Comparison of ENCODE assay signal across 33 cellular contexts in the genomic region with DNA sequence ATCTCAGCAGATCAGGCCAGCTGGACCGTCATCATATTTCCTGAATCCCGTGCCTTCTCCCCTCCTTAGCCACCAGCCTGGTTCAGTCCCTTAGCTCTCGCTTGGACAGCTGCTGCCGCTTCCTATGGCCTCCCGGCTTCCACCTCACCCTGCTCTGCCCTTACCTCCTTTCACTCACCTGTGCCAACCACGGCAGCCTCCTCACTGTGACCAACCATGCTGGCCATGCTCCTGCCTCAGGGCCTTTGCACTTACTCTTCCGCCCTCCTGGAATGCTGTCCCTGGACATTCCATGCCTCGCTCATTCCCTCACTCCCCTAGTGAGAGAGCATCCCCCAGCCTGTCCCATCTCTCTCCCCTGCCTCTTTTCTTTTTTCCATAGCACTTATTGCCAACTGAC. TPM values are rescaled to one million over a fixed set of nuclear protein-coding genes. Genes with fewer than 3 reads are reported as not detected.
DNase-seq lines count a peak whose midpoint lies in the region; ATAC-seq and TF ChIP-seq lines count a peak whose summit lies in the region.
"Had no signal": no experiment of that assay in that cellular context is flagged by ENCODE, and none has a peak within 500 bp of the region (broad histone marks: within the 10 kb centered on the region; RNA-seq: fewer than 3 reads in every experiment).

No MANE protein-coding gene starts in this region.

- POLR2A ChIA-PET in WTC11 (lab: Charles Lee): no interaction called here
- POLR2A ChIA-PET in activated CD4-positive, alpha-beta T cell treated with anti-CD3 and anti-CD28 coated beads, Interleukin-2, amount 10 ng/mL, durations not matched to agents 7 days and 5 days (lab: Charles Lee): no interaction called here

- in situ Hi-C loops in gastrocnemius medialis (cut with MboI; ENCODE audit: low sequenced_read_pairs in 4 of 4): no loop called here

- H3K4me3 Mint-ChIP-seq in WTC11 (no peak overlapping the region), nephron (peak overlapping the region in 2 of 3 experiments; percentile 23 to 32)
- H3K4me3 Mint-ChIP-seq in activated CD4-positive, alpha-beta T cell treated with anti-CD3 and anti-CD28 coated beads, Interleukin-2, amount 10 ng/mL, durations not matched to agents 7 days and 5 days: no peak overlapping the region
- H3K4me3 Mint-ChIP-seq: activated CD4-positive, alpha-beta T cell treated with anti-CD3 and anti-CD28 coated beads, Interleukin-2, amount 10 ng/mL, durations not matched to agents 24 days and 14 days; neural crest cell; stimulated activated memory B cell treated with anti-CD40 and anti-IgM and Interleukin-4, amounts not matched to agents 10 μg/mL and 1 μg/mL and 100 μg/mL, for 72 hours had no signal

- H3K4me1 Mint-ChIP-seq in WTC11 (peaks cover 8% of the 10 kb centered on the region), nephron (peaks cover 34% of the 10 kb centered on the region)
- H3K4me1 Mint-ChIP-seq in activated CD4-positive, alpha-beta T cell treated with anti-CD3 and anti-CD28 coated beads, Interleukin-2, amount 10 ng/mL, durations not matched to agents 7 days and 5 days: no peaks in the 10 kb centered on the region
- H3K4me1 Mint-ChIP-seq: activated CD4-positive, alpha-beta T cell treated with anti-CD3 and anti-CD28 coated beads, Interleukin-2, amount 10 ng/mL, durations not matched to agents 24 days and 14 days; stimulated activated memory B cell treated with anti-CD40 and anti-IgM and Interleukin-4, amounts not matched to agents 10 μg/mL and 1 μg/mL and 100 μg/mL, for 72 hours had no signal

- TF ChIP-seq POLR2A in gastrocnemius medialis (IDR thresholded peaks at IDR 0.05): no peak

- DNase-seq in cardiac septum (ENCODE audit: low spot score) (peak; percentile 64), Right ventricle myocardium inferior (ENCODE audit: missing footprints) (no peak), WTC11 (ENCODE audit: low spot score) (no peak), gastrocnemius medialis (peak in 1 of 2 donors; percentile 11)
- no peak for DNase-seq in activated CD4-positive, alpha-beta T cell treated with anti-CD3 and anti-CD28 coated beads, Interleukin-2, amount 10 ng/mL, durations not matched to agents 7 days and 5 days
- DNase-seq in activated CD4-positive, alpha-beta T cell treated with anti-CD3 and anti-CD28 coated beads for 48 hours: no peak
- DNase-seq: activated CD4-positive, alpha-beta T cell treated with anti-CD3 and anti-CD28 coated beads, Interleukin-2, amount 10 ng/mL, durations not matched to agents 24 days and 14 days; activated naive CD4-positive, alpha-beta T cell treated with Interleukin-2 at 50 U/mL for 16 hours; activated T-cell treated with anti-CD3 and anti-CD28 coated beads, Interleukin-2, amount 50 U/mL, for 48 hours; body of pancreas; DND-41; esophagus squamous epithelium; foreskin keratinocyte; GM23248; mammary epithelial cell; NCI-H1092; NCI-H1694 treated with DMSO at 0.1 percent for 48 hours; NCI-H2171; NCI-H82; T1000 had no signal

- no peak overlapping the region for H3K4me3 ChIP-seq in gastrocnemius medialis
- H3K4me3 ChIP-seq: A549, body of pancreas, esophagus squamous epithelium, GM23248, K562, Peyer's patch, SJSA1 had no signal

- no peaks in the 10 kb centered on the region for H3K36me3 Mint-ChIP-seq in WTC11
- H3K36me3 Mint-ChIP-seq in nephron (ENCODE audit: low read depth): no peaks in the 10 kb centered on the region
- no peaks in the 10 kb centered on the region for H3K36me3 Mint-ChIP-seq in activated CD4-positive, alpha-beta T cell treated with anti-CD3 and anti-CD28 coated beads, Interleukin-2, amount 10 ng/mL, durations not matched to agents 7 days and 5 days (ENCODE audit: low read depth)
- H3K36me3 Mint-ChIP-seq: stimulated activated memory B cell treated with anti-CD40 and anti-IgM and Interleukin-4, amounts not matched to agents 10 μg/mL and 1 μg/mL and 100 μg/mL, for 72 hours had no signal

- peaks cover 0 to 43% of the 10 kb centered on the region in 2 donors for H3K36me3 ChIP-seq in gastrocnemius medialis
- H3K36me3 ChIP-seq: esophagus squamous epithelium, Peyer's patch, SJSA1 had no signal

- no peaks in the 10 kb centered on the region for H3K9me3 Mint-ChIP-seq in WTC11
- no peaks in the 10 kb centered on the region for H3K9me3 Mint-ChIP-seq in nephron
- H3K9me3 Mint-ChIP-seq in activated CD4-positive, alpha-beta T cell treated with anti-CD3 and anti-CD28 coated beads, Interleukin-2, amount 10 ng/mL, durations not matched to agents 7 days and 5 days: no peaks in the 10 kb centered on the region
- H3K9me3 Mint-ChIP-seq: activated CD4-positive, alpha-beta T cell treated with anti-CD3 and anti-CD28 coated beads, Interleukin-2, amount 10 ng/mL, durations not matched to agents 24 days and 14 days; neural crest cell; stimulated activated memory B cell treated with anti-CD40 and anti-IgM and Interleukin-4, amounts not matched to agents 10 μg/mL and 1 μg/mL and 100 μg/mL, for 72 hours had no signal

- CTCF ChIA-PET in WTC11 (lab: Charles Lee): interaction anchor here (2.3 to 4.9 kb wide), 3 partner anchors 11 to 28 kb away, joined by 10 to 21 read pairs (median 15); no protein-coding TSS in a partner anchor
- CTCF ChIA-PET in activated CD4-positive, alpha-beta T cell treated with anti-CD3 and anti-CD28 coated beads, Interleukin-2, amount 10 ng/mL, durations not matched to agents 7 days and 5 days (lab: Charles Lee): no interaction called here

- no peak overlapping the region for H3K27ac Mint-ChIP-seq in WTC11
- H3K27ac Mint-ChIP-seq in nephron: peak overlapping the region in 1 of 3 experiments; percentile 3
- no peak overlapping the region for H3K27ac Mint-ChIP-seq in activated CD4-positive, alpha-beta T cell treated with anti-CD3 and anti-CD28 coated beads, Interleukin-2, amount 10 ng/mL, durations not matched to agents 7 days and 5 days
- H3K27ac Mint-ChIP-seq: activated CD4-positive, alpha-beta T cell treated with anti-CD3 and anti-CD28 coated beads, Interleukin-2, amount 10 ng/mL, durations not matched to agents 24 days and 14 days; progenitor cell of endocrine pancreas; stimulated activated memory B cell treated with anti-CD40 and anti-IgM and Interleukin-4, amounts not matched to agents 10 μg/mL and 1 μg/mL and 100 μg/mL, for 72 hours had no signal

- H3K4me1 ChIP-seq in gastrocnemius medialis: peaks cover 50 to 53% of the 10 kb centered on the region in 2 donors
- H3K4me1 ChIP-seq: A549, body of pancreas, foreskin keratinocyte, SJSA1 had no signal

- TF ChIP-seq CTCF in WTC11 (IDR thresholded peaks at IDR 0.05) (no peak), nephron (IDR thresholded peaks at IDR 0.05; ENCODE audit: unreplicated experiment in 3 of 3) (no peak), gastrocnemius medialis (IDR thresholded peaks at IDR 0.05 in 4 of 5, conservative IDR thresholded peaks at IDR 0.05 in 1 of 5) (no peak)

- ATAC-seq in Right ventricle myocardium inferior: no peak
- ATAC-seq in WTC11: no peak
- ATAC-seq in gastrocnemius medialis: no peak
- ATAC-seq in GM21737 (IDR thresholded peaks at IDR 0.05; ENCODE audit: unreplicated experiment): no peak
- ATAC-seq: A549; body of pancreas; foreskin keratinocyte; stimulated activated memory B cell treated with anti-CD40 and anti-IgM and Interleukin-4, amounts not matched to agents 10 μg/mL and 1 μg/mL and 100 μg/mL, for 72 hours had no signal

- H3K27me3 Mint-ChIP-seq in WTC11 (ENCODE audit: low read depth) (no peaks in the 10 kb centered on the region; the same call in 1 of the 2 replicates), nephron (ENCODE audit: low read depth) (peaks cover 8% of the 10 kb centered on the region)
- H3K27me3 Mint-ChIP-seq in activated CD4-positive, alpha-beta T cell treated with anti-CD3 and anti-CD28 coated beads, Interleukin-2, amount 10 ng/mL, durations not matched to agents 7 days and 5 days: peaks cover 1% of the 10 kb centered on the region
- H3K27me3 Mint-ChIP-seq: progenitor cell of endocrine pancreas had no signal

- H3K9me3 ChIP-seq in gastrocnemius medialis: no peaks in the 10 kb centered on the region
- H3K9me3 ChIP-seq: A549, body of pancreas, esophagus squamous epithelium, Peyer's patch, SJSA1 had no signal

- H3K27ac ChIP-seq in gastrocnemius medialis: peak overlapping the region; percentile 92 to 99 (median 97)
- H3K27ac ChIP-seq: A549, body of pancreas, esophagus squamous epithelium, foreskin keratinocyte, GM23248, Peyer's patch, SJSA1, VCaP had no signal

- H3K27me3 ChIP-seq in gastrocnemius medialis: no peaks in the 10 kb centered on the region
- H3K27me3 ChIP-seq: body of pancreas, esophagus squamous epithelium, foreskin keratinocyte, Peyer's patch, SJSA1 had no signal

- intact Hi-C loops in cardiac septum (cut with DNase I): loop anchor here (5.0 kb wide), 1 partner anchor 126 kb away; no protein-coding TSS in a partner anchor
- intact Hi-C loops in Right ventricle myocardium inferior (cut with DNase I): no loop called here
- intact Hi-C loops in gastrocnemius medialis (cut with DNase I; ENCODE audit: low total_unique reads): loop anchor here (5.0 kb wide), 2 partner anchors 89 to 1541 kb away; no protein-coding TSS in a partner anchor

TF ChIP-seq in WTC11, 78 proteins besides CTCF, POLR2A, EP300 and RAD21:
- no peak for TF ChIP-seq RORB (CRISPR knock-in tag; IDR thresholded peaks at IDR 0.05)
- TF ChIP-seq GTF2I (CRISPR knock-in tag; conservative IDR thresholded peaks at IDR 0.05): peak; percentile 72; the same call in 1 of the 2 replicates

RNA-seq across cellular contexts. Expression of gene GRIP2, which starts 19.2 kb away (rescaled TPM):
- total RNA-seq in cardiac septum (67.8 TPM), Right ventricle myocardium inferior (39.3 TPM), WTC11 (2021) (11.4 to 12.0 TPM (median 11.7 TPM) in 3 replicates), gastrocnemius medialis (10 to 100 TPM in 1 of 4 donors, 1 to 10 TPM in 3; 2.8 to 12.6 (median 4.6) TPM)
- total RNA-seq in activated CD4-positive, alpha-beta T cell treated with anti-CD3 and anti-CD28 coated beads, Interleukin-2, amount 10 ng/mL, durations not matched to agents 7 days and 5 days: under 1 TPM; 0.15 to 0.45 TPM
- total RNA-seq: activated CD4-positive, alpha-beta T cell treated with anti-CD3 and anti-CD28 coated beads, Interleukin-2, amount 10 ng/mL, durations not matched to agents 24 days and 14 days; activated CD8-positive, alpha-beta memory T cell treated with anti-CD3 and anti-CD28 coated beads for 36 hours; dermis microvascular lymphatic vessel endothelial cell; HT1080; K562 had no signal

Comparison
In these comparisons a context has a peak if more than half of its experiments do, and no peak if none do; other contexts are left out.
1. H3K4me3 Mint-ChIP-seq: peak in nephron (2 of 3); none in WTC11 (single experiment) and activated CD4-positive, alpha-beta T cell treated with anti-CD3 and anti-CD28 coated beads, Interleukin-2, amount 10 ng/mL, durations not matched to agents 7 days and 5 days (single experiment).